24 cellular contexts compared by ENCODE assay signal in the genomic region with DNA sequence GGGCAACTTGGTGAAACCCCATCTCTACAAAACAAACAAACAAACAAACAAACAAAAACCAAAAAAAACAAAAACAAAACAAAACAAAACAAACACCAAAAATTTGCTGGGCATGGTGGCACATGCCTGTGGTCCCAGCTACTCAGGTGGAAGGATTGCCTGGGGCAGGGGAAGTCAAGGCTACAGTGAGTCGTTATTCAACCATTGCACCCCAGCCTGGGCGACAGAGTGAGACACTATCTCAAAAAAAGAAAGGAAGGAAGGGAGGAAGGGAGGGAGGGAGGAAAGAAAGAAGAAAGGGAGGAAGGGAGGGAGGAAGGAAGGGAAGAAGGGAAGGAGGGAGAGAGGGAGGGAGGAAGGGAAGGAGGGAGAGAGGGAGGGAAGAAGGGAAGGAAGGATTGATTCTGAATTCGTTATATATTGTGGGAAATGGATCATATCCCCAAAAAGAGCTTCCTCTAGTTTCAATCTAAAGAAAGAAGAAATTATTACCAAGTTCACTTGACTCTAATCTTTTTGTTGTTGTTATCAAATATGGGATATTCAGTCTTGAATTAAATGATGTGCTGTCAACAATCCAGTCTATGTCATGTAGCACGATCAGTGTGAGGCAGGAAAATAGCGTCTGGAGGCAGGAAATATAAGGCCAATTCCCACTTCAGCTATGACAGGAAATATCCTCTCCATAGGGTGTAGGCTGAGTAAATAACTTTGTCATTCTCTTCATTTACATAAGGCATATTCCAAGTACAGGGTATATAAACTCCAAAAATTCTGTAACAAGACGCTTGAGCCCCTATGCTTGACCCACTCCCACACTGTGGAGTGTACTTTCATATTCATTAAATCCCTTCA.
"Had no signal": no experiment of that assay in that cellular context is flagged by ENCODE, and none has a peak within 500 bp of the region (broad histone marks: within the 10 kb centered on the region; RNA-seq: fewer than 3 reads in every experiment).

No MANE protein-coding gene starts in this region.

- H3K27ac Mint-ChIP-seq: activated CD8-positive, alpha-beta T cell treated with anti-CD3 and anti-CD28 coated beads, Interleukin-2, amount 10 ng/mL, durations not matched to agents 7 days and 5 days; activated naive CD8-positive, alpha-beta T cell treated with anti-CD3 and anti-CD28 coated beads, Interleukin-2, amount 50 U/mL, for 24 hours; activated T-helper 1 cell treated with anti-CD3 and anti-CD28 coated beads, Interleukin-12 subunit alpha, Interleukin-12 subunit beta, Interleukin-2, Interleukin-4 antibody, amounts not matched to agents 30 ng/mL and 10 ng/mL and 1 ng/mL, durations not matched to agents 14 hours and 24 hours and 36 hours; endodermal cell; natural killer cell had no signal

- DNase-seq: activated CD4-positive, alpha-beta T cell treated with anti-CD3 and anti-CD28 coated beads, Interleukin-2, amount 50 U/mL, for 1 hour; activated CD4-positive, CD25-positive, alpha-beta regulatory T cell treated with anti-CD3 and anti-CD28 coated beads, Interleukin-2, amount 50 U/mL, for 72 hours; activated CD8-positive, alpha-beta T cell treated with anti-CD3 and anti-CD28 coated beads, Interleukin-2, amount 10 ng/mL, durations not matched to agents 7 days and 5 days; activated gamma-delta T cell; activated naive CD4-positive, alpha-beta T cell treated with anti-CD3 and anti-CD28 coated beads, Interleukin-2, amount 50 U/mL, for 16 hours; activated naive CD8-positive, alpha-beta T cell treated with anti-CD3 and anti-CD28 coated beads, Interleukin-2, amount 50 U/mL, for 24 hours; cerebellar nuclear complex; endodermal cell; esophagus squamous epithelium; head of caudate nucleus; hypothalamus; midbrain; natural killer cell; ovary; psoas muscle; right cardiac atrium; stimulated activated CD4-positive, alpha-beta T cell treated with anti-CD3 and anti-CD28 coated beads, Interleukin-12 subunit alpha, Interleukin-12 subunit beta, amount 100 ng/mL, for 4 hours; stimulated activated CD4-positive, alpha-beta T cell treated with anti-CD3 and anti-CD28 coated beads, Interleukin-4, amount 100 ng/mL, for 4 hours; stimulated activated naive CD8-positive, alpha-beta T cell treated with anti-CD3 and anti-CD28 coated beads, Interleukin-15, Interleukin-2, amounts not matched to agents 100 U/mL and 50 U/mL, for 24 hours; upper lobe of left lung had no signal

- H3K4me1 ChIP-seq: esophagus squamous epithelium, gastroesophageal sphincter, psoas muscle, upper lobe of left lung had no signal

- H3K27me3 ChIP-seq: esophagus squamous epithelium, gastroesophageal sphincter, ovary, upper lobe of left lung had no signal

- H3K4me3 ChIP-seq: coronary artery, esophagus squamous epithelium, gastroesophageal sphincter, ovary, psoas muscle, upper lobe of left lung had no signal

- H3K27ac ChIP-seq: coronary artery, esophagus squamous epithelium, gastroesophageal sphincter, ovary, psoas muscle, upper lobe of left lung, VCaP had no signal

- H3K27me3 Mint-ChIP-seq: activated naive CD8-positive, alpha-beta T cell treated with anti-CD3 and anti-CD28 coated beads, Interleukin-2, amount 50 U/mL, for 24 hours had no signal

- H3K36me3 ChIP-seq: esophagus squamous epithelium, gastroesophageal sphincter, ovary, upper lobe of left lung had no signal

- H3K4me3 Mint-ChIP-seq: activated CD8-positive, alpha-beta T cell treated with anti-CD3 and anti-CD28 coated beads, Interleukin-2, amount 10 ng/mL, durations not matched to agents 7 days and 5 days; activated naive CD8-positive, alpha-beta T cell treated with anti-CD3 and anti-CD28 coated beads, Interleukin-2, amount 50 U/mL, for 24 hours; activated T-helper 1 cell treated with anti-CD3 and anti-CD28 coated beads, Interleukin-12 subunit alpha, Interleukin-12 subunit beta, Interleukin-2, Interleukin-4 antibody, amounts not matched to agents 30 ng/mL and 10 ng/mL and 1 ng/mL, durations not matched to agents 14 hours and 24 hours and 36 hours; endodermal cell; natural killer cell had no signal

- H3K4me1 Mint-ChIP-seq: activated naive CD8-positive, alpha-beta T cell treated with anti-CD3 and anti-CD28 coated beads, Interleukin-2, amount 50 U/mL, for 24 hours; endodermal cell; natural killer cell had no signal

- ATAC-seq: activated CD8-positive, alpha-beta T cell treated with anti-CD3 and anti-CD28 coated beads, Interleukin-2, amount 10 ng/mL, durations not matched to agents 7 days and 5 days; activated naive CD8-positive, alpha-beta T cell treated with anti-CD3 and anti-CD28 coated beads, Interleukin-2, amount 50 U/mL, for 24 hours; gastroesophageal sphincter; natural killer cell; psoas muscle; right cardiac atrium; stimulated activated naive CD8-positive, alpha-beta T cell treated with anti-CD3 and anti-CD28 coated beads, Interleukin-15, Interleukin-2, amounts not matched to agents 100 U/mL and 50 U/mL, for 24 hours had no signal
